In genomic region chr14:49620182-49621113, GRCh38 we compare ENCODE assay signal across 1 cellular context.
TF ChIP-seq lines count a peak whose summit lies in the region.

MGAT2 (plus strand) TSS chr14:49620799; CDS start chr14:49621269, 470 bp downstream.
RPL36AL (minus strand) TSS chr14:49620626; CDS start chr14:49619104, 1,522 bp downstream.

TF ChIP-seq in GM12878, 131 proteins besides CTCF, POLR2A, EP300 and RAD21 (continued from another document and continues in another):
- no peak for TF ChIP-seq IRF4 (IDR thresholded peaks at IDR 0.05; ENCODE audit: low read depth, low read length)
- TF ChIP-seq STAT1 (conservative IDR thresholded peaks at IDR 0.05), result no peak; the same call in 1 of the 2 replicates
- no peak for TF ChIP-seq ZBTB4 (CRISPR knock-in tag; IDR thresholded peaks at IDR 0.05)
- no peak for TF ChIP-seq ZNF217 (IDR thresholded peaks at IDR 0.05)
- peak; percentile 28 for TF ChIP-seq RELB (IDR thresholded peaks at IDR 0.05; ENCODE audit: low read depth)
- TF ChIP-seq BACH1 (IDR thresholded peaks at IDR 0.05; ENCODE audit: borderline replicate concordance), result peak; percentile 88
- TF ChIP-seq, protein P1, sequence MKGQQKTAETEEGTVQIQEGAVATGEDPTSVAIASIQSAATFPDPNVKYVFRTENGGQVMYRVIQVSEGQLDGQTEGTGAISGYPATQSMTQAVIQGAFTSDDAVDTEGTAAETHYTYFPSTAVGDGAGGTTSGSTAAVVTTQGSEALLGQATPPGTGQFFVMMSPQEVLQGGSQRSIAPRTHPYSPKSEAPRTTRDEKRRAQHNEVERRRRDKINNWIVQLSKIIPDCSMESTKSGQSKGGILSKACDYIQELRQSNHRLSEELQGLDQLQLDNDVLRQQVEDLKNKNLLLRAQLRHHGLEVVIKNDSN (IDR thresholded peaks at IDR 0.05; ENCODE audit: borderline replicate concordance, extremely low read length, insufficient read depth, low read depth, low read length), result peak; percentile 77
- TF ChIP-seq RBBP5 (conservative IDR thresholded peaks at IDR 0.05), result no peak
- TF ChIP-seq ESRRA (IDR thresholded peaks at IDR 0.05; ENCODE audit: low read length), result no peak
- TF ChIP-seq, protein P2, sequence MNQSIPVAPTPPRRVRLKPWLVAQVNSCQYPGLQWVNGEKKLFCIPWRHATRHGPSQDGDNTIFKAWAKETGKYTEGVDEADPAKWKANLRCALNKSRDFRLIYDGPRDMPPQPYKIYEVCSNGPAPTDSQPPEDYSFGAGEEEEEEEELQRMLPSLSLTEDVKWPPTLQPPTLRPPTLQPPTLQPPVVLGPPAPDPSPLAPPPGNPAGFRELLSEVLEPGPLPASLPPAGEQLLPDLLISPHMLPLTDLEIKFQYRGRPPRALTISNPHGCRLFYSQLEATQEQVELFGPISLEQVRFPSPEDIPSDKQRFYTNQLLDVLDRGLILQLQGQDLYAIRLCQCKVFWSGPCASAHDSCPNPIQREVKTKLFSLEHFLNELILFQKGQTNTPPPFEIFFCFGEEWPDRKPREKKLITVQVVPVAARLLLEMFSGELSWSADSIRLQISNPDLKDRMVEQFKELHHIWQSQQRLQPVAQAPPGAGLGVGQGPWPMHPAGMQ (IDR thresholded peaks at IDR 0.05; ENCODE audit: borderline replicate concordance), result peak; percentile 73; the same call in 1 of the 2 replicates
- no peak for TF ChIP-seq MAX (IDR thresholded peaks at IDR 0.05; ENCODE audit: low read depth, low read length)
- TF ChIP-seq, protein P3, sequence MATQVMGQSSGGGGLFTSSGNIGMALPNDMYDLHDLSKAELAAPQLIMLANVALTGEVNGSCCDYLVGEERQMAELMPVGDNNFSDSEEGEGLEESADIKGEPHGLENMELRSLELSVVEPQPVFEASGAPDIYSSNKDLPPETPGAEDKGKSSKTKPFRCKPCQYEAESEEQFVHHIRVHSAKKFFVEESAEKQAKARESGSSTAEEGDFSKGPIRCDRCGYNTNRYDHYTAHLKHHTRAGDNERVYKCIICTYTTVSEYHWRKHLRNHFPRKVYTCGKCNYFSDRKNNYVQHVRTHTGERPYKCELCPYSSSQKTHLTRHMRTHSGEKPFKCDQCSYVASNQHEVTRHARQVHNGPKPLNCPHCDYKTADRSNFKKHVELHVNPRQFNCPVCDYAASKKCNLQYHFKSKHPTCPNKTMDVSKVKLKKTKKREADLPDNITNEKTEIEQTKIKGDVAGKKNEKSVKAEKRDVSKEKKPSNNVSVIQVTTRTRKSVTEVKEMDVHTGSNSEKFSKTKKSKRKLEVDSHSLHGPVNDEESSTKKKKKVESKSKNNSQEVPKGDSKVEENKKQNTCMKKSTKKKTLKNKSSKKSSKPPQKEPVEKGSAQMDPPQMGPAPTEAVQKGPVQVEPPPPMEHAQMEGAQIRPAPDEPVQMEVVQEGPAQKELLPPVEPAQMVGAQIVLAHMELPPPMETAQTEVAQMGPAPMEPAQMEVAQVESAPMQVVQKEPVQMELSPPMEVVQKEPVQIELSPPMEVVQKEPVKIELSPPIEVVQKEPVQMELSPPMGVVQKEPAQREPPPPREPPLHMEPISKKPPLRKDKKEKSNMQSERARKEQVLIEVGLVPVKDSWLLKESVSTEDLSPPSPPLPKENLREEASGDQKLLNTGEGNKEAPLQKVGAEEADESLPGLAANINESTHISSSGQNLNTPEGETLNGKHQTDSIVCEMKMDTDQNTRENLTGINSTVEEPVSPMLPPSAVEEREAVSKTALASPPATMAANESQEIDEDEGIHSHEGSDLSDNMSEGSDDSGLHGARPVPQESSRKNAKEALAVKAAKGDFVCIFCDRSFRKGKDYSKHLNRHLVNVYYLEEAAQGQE (IDR thresholded peaks at IDR 0.05; ENCODE audit: low read depth, low read length), result no peak
- TF ChIP-seq BCL11A (IDR thresholded peaks at IDR 0.05; ENCODE audit: low read depth, low read length), result no peak
- TF ChIP-seq POU2F2 (IDR thresholded peaks at IDR 0.05; ENCODE audit: borderline replicate concordance, low read depth, low read length), result peak; percentile 86; the same call in 2 of the 3 replicates
- TF ChIP-seq ZNF384 (IDR thresholded peaks at IDR 0.05; ENCODE audit: borderline replicate concordance, low read depth, low read length), result no peak
- TF ChIP-seq, protein P4, sequence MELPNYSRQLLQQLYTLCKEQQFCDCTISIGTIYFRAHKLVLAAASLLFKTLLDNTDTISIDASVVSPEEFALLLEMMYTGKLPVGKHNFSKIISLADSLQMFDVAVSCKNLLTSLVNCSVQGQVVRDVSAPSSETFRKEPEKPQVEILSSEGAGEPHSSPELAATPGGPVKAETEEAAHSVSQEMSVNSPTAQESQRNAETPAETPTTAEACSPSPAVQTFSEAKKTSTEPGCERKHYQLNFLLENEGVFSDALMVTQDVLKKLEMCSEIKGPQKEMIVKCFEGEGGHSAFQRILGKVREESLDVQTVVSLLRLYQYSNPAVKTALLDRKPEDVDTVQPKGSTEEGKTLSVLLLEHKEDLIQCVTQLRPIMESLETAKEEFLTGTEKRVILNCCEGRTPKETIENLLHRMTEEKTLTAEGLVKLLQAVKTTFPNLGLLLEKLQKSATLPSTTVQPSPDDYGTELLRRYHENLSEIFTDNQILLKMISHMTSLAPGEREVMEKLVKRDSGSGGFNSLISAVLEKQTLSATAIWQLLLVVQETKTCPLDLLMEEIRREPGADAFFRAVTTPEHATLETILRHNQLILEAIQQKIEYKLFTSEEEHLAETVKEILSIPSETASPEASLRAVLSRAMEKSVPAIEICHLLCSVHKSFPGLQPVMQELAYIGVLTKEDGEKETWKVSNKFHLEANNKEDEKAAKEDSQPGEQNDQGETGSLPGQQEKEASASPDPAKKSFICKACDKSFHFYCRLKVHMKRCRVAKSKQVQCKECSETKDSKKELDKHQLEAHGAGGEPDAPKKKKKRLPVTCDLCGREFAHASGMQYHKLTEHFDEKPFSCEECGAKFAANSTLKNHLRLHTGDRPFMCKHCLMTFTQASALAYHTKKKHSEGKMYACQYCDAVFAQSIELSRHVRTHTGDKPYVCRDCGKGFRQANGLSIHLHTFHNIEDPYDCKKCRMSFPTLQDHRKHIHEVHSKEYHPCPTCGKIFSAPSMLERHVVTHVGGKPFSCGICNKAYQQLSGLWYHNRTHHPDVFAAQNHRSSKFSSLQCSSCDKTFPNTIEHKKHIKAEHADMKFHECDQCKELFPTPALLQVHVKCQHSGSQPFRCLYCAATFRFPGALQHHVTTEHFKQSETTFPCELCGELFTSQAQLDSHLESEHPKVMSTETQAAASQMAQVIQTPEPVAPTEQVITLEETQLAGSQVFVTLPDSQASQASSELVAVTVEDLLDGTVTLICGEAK (IDR thresholded peaks at IDR 0.05; ENCODE audit: borderline replicate concordance), result peak; percentile 88
- no peak for TF ChIP-seq NFXL1 (IDR thresholded peaks at IDR 0.05; ENCODE audit: borderline replicate concordance)
- 0 out of 2 replicates have a peak, but pooled peaks have one; percentile 22 for TF ChIP-seq SIN3A (IDR thresholded peaks at IDR 0.05; ENCODE audit: low read depth, low read length)
- TF ChIP-seq NFIC (IDR thresholded peaks at IDR 0.05; ENCODE audit: low read depth, low read length), result no peak; the same call in 1 of the 2 replicates
- TF ChIP-seq ZBTB11 (CRISPR knock-in tag; IDR thresholded peaks at IDR 0.05), result no peak
- no peak for TF ChIP-seq ZNF274 (IDR thresholded peaks at IDR 0.05; ENCODE audit: insufficient read depth, insufficient read length)
- TF ChIP-seq NBN (IDR thresholded peaks at IDR 0.05), result 0 out of 2 replicates have a peak, but pooled peaks have one; percentile 72
- peak; percentile 22 for TF ChIP-seq SIX5 (IDR thresholded peaks at IDR 0.05; ENCODE audit: low read depth, low read length, severe bottlenecking)
- TF ChIP-seq, protein P5, sequence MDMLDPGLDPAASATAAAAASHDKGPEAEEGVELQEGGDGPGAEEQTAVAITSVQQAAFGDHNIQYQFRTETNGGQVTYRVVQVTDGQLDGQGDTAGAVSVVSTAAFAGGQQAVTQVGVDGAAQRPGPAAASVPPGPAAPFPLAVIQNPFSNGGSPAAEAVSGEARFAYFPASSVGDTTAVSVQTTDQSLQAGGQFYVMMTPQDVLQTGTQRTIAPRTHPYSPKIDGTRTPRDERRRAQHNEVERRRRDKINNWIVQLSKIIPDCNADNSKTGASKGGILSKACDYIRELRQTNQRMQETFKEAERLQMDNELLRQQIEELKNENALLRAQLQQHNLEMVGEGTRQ (IDR thresholded peaks at IDR 0.05; ENCODE audit: borderline replicate concordance, low read depth, low read length), result peak; percentile 54
- no peak for TF ChIP-seq PRDM15 (CRISPR knock-in tag; IDR thresholded peaks at IDR 0.05)
- peak; percentile 99 for TF ChIP-seq POLR2AphosphoS5 (IDR thresholded peaks at IDR 0.05; ENCODE audit: low read length)
- TF ChIP-seq CHD4 (IDR thresholded peaks at IDR 0.05), result no peak
